In genomic region chr18:61893971-61894750, GRCh38 we compare ENCODE assay signal across 8 cellular contexts. TPM values are rescaled to one million over a fixed set of nuclear protein-coding genes. Genes with fewer than 3 reads are reported as not detected.
DNase-seq lines count a peak whose midpoint lies in the region; ATAC-seq, FAIRE-seq and TF ChIP-seq lines count a peak whose summit lies in the region.

No MANE protein-coding gene starts in this region.

- H3K27ac Mint-ChIP-seq in CD4-positive, CD25-positive, alpha-beta regulatory T cell: no peak overlapping the region
- H3K27ac Mint-ChIP-seq in neural progenitor cell: no peak overlapping the region

- peaks cover 29% of the 10 kb centered on the region for H3K27me3 ChIP-seq in CD4-positive, CD25-positive, alpha-beta regulatory T cell (ENCODE audit: control insufficient read depth, insufficient read depth, low read length)
- H3K27me3 ChIP-seq in Peyer's patch (no peaks in the 10 kb centered on the region), neural progenitor cell (peaks cover 8% of the 10 kb centered on the region), stomach smooth muscle (ENCODE audit: control insufficient read depth in 1 of 2, insufficient read depth in 2 of 2, low read length in 2 of 2) (no peaks in the 10 kb centered on the region)

- peaks cover 0 to 17% (median 3%) of the 10 kb centered on the region in 4 donors for H3K4me1 Mint-ChIP-seq in CD4-positive, CD25-positive, alpha-beta regulatory T cell
- peaks cover 62% of the 10 kb centered on the region for H3K4me1 Mint-ChIP-seq in neural progenitor cell

- peak; percentile 42 to 62 (median 42) for DNase-seq in CD4-positive, CD25-positive, alpha-beta regulatory T cell
- DNase-seq in Peyer's patch: peak; percentile 24 to 92 (median 88)
- peak; percentile 49 for DNase-seq in activated gamma-delta T cell treated with Interleukin-2 at 50 U/mL for 16 hours
- DNase-seq in frontal cortex (ENCODE audit: low spot score in 2 of 2): peak; percentile 90 to 92
- DNase-seq in neural progenitor cell (ENCODE audit: low spot score): peak; percentile 90

- no peaks in the 10 kb centered on the region for H3K36me3 ChIP-seq in CD4-positive, CD25-positive, alpha-beta regulatory T cell (ENCODE audit: control insufficient read depth, insufficient read depth, low read length)
- H3K36me3 ChIP-seq in Peyer's patch: peaks cover 0 to 7% (median 0%) of the 10 kb centered on the region in 3 donors
- no peaks in the 10 kb centered on the region for H3K36me3 ChIP-seq in neural progenitor cell
- H3K36me3 ChIP-seq in stomach smooth muscle (ENCODE audit: control insufficient read depth in 2 of 2, insufficient read depth in 2 of 2, low read length in 2 of 2): no peaks in the 10 kb centered on the region

- peaks cover 43% of the 10 kb centered on the region for H3K79me2 ChIP-seq in neural progenitor cell (ENCODE audit: low read depth)

- H3K9me3 ChIP-seq in CD4-positive, CD25-positive, alpha-beta regulatory T cell (ENCODE audit: control insufficient read depth in 2 of 2, low read length in 2 of 2): no peaks in the 10 kb centered on the region
- H3K9me3 ChIP-seq in Peyer's patch: no peaks in the 10 kb centered on the region
- no peaks in the 10 kb centered on the region for H3K9me3 ChIP-seq in neural progenitor cell (ENCODE audit: low read depth)
- H3K9me3 ChIP-seq in stomach smooth muscle (ENCODE audit: control insufficient read depth in 2 of 2, low read length in 2 of 2): no peaks in the 10 kb centered on the region

- H3K27ac ChIP-seq in CD4-positive, CD25-positive, alpha-beta regulatory T cell (ENCODE audit: insufficient read depth, low read length, poor library complexity, severe bottlenecking): no peak overlapping the region
- peak overlapping the region; percentile 58 to 93 (median 86) for H3K27ac ChIP-seq in Peyer's patch
- H3K27ac ChIP-seq in neural progenitor cell: peak overlapping the region; percentile 33
- H3K27ac ChIP-seq in stomach smooth muscle (ENCODE audit: low read length): peak overlapping the region; percentile 53

- H2AFZ ChIP-seq in neural progenitor cell (replicated peaks): peak overlapping the region; percentile 76

- TF ChIP-seq POLR2A in Peyer's patch (IDR thresholded peaks at IDR 0.05): peak; percentile 46 to 79

- peaks cover 21% of the 10 kb centered on the region for H3K4me1 ChIP-seq in CD4-positive, CD25-positive, alpha-beta regulatory T cell (ENCODE audit: control insufficient read depth, insufficient read depth, low read length, poor library complexity, severe bottlenecking)
- peaks cover 0 to 15% (median 3%) of the 10 kb centered on the region in 4 donors for H3K4me1 ChIP-seq in Peyer's patch
- peaks cover 31% of the 10 kb centered on the region for H3K4me1 ChIP-seq in neural progenitor cell
- peaks cover 20% of the 10 kb centered on the region for H3K4me1 ChIP-seq in stomach smooth muscle (ENCODE audit: control insufficient read depth, insufficient read depth, low read length)

- H3K27me3 Mint-ChIP-seq in CD4-positive, CD25-positive, alpha-beta regulatory T cell: peaks cover 80% of the 10 kb centered on the region
- peaks cover 8% of the 10 kb centered on the region for H3K27me3 Mint-ChIP-seq in neural progenitor cell (ENCODE audit: insufficient read depth, low read depth)

- H4K20me1 ChIP-seq in neural progenitor cell (ENCODE audit: low read depth): peaks cover 32% of the 10 kb centered on the region

- H3F3A ChIP-seq in neural progenitor cell (ENCODE audit: low read depth): peaks cover 44% of the 10 kb centered on the region

- peak overlapping the region; percentile 33 to 84 (median 70) for H3K4me3 Mint-ChIP-seq in CD4-positive, CD25-positive, alpha-beta regulatory T cell
- peak overlapping the region; percentile 87 for H3K4me3 Mint-ChIP-seq in neural progenitor cell

- H3K9me3 Mint-ChIP-seq in CD4-positive, CD25-positive, alpha-beta regulatory T cell: peaks cover 0 to 2% (median 0%) of the 10 kb centered on the region in 7 donors
- H3K9me3 Mint-ChIP-seq in neural progenitor cell: peaks cover 4% of the 10 kb centered on the region

- peak; percentile 69 to 78 for ATAC-seq in CD4-positive, CD25-positive, alpha-beta regulatory T cell (ENCODE audit: low read depth in 2 of 2)
- ATAC-seq in GM19452 (IDR thresholded peaks at IDR 0.05; ENCODE audit: unreplicated experiment): peak; percentile 85
- peak; percentile 70 for ATAC-seq in HG03565 (IDR thresholded peaks at IDR 0.05; ENCODE audit: unreplicated experiment)

- H3K4me2 ChIP-seq in neural progenitor cell: peak overlapping the region; percentile 94

- H3K9ac ChIP-seq in neural progenitor cell (peak overlapping the region; percentile 72), stomach smooth muscle (ENCODE audit: low read length in 2 of 2) (peak overlapping the region; percentile 55 to 63)

- no peaks in the 10 kb centered on the region for H3K36me3 Mint-ChIP-seq in CD4-positive, CD25-positive, alpha-beta regulatory T cell
- H3K36me3 Mint-ChIP-seq in neural progenitor cell: peaks cover 28% of the 10 kb centered on the region

- peak in 4 of 6 experiments; percentile 21 to 76 (median 62) for TF ChIP-seq CTCF in Peyer's patch (IDR thresholded peaks at IDR 0.05)
- TF ChIP-seq CTCF in neural progenitor cell (IDR thresholded peaks at IDR 0.05): peak; percentile 17

- FAIRE-seq in frontal cortex (lab: Jason Lieb, UNC): no peak

- no peak overlapping the region for H3K4me3 ChIP-seq in CD4-positive, CD25-positive, alpha-beta regulatory T cell (ENCODE audit: low read depth, low read length)
- H3K4me3 ChIP-seq in Peyer's patch: peak overlapping the region; percentile 68 to 99 (median 88)
- H3K4me3 ChIP-seq in neural progenitor cell: peak overlapping the region; percentile 94
- peak overlapping the region; percentile 72 to 85 for H3K4me3 ChIP-seq in stomach smooth muscle (ENCODE audit: low read length in 2 of 2)

RNA-seq across cellular contexts. Expression of gene RNF152, which starts 1.4 kb away (rescaled TPM):
- total RNA-seq in CD4-positive, CD25-positive, alpha-beta regulatory T cell: 0.39 TPM
- polyA plus RNA-seq in CD4-positive, CD25-positive, alpha-beta regulatory T cell: not detected
- total RNA-seq in Peyer's patch (100 to 1,000 TPM in 2 of 4 donors, 10 to 100 TPM in 2; 17.3 to 185 (median 120) TPM), frontal cortex (106 TPM), neural progenitor cell (ENCODE audit: low replicate concordance) (23.0 and 24.1 TPM in 2 replicates)

Comparison
In these comparisons a context has a peak if more than half of its experiments do, and no peak if none do; other contexts are left out.
1. RNA of gene RNF152, which starts 1.4 kb away (total RNA-seq): 17.3 to 185 TPM in Peyer's patch, 106 TPM in frontal cortex (single experiment) and 23.0 to 24.1 TPM in neural progenitor cell; 0.39 TPM in CD4-positive, CD25-positive, alpha-beta regulatory T cell (single experiment); every median in the first group is over 10 times any median in the second.
2. Peak in every context shown above with its lines, with median percentiles within 50 percentile points of each other: ATAC-seq and DNase-seq.